7 cellular contexts compared by ENCODE assay signal in the genomic region with DNA sequence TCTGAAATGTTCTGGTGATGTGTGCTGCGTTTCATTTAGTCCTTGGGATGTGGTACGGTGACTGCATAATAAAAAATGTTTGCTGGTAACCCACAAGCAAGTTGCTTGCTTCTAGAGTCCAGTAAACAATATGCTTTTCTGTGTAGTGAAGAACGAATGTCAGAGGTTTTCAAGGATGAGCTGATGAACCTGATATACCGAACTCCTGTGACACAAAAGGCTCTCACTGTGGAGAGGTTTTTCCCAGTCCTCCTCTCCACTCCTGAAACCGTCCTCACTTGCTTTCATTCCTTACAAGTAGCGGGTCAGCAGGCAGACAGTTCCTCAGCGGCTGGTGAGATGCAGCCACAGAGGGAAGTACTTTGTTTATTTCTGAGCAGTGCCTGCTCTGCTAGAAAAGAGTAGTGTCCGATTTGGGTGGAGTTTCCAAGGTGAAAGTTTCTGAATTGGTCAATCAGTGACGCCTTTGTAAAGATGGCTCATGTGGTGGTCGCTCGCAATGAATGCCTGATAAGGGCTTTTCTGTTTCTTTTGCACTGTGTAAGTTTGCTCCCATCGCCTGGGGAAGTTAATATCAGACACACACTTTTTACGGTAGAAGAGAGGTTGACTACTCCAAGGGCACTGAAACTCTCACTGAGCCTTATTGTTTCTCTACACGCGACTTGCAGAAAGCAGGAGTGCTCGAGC. TPM values are rescaled to one million over a fixed set of nuclear protein-coding genes. Genes with fewer than 3 reads are reported as not detected.
A peak's percentile ranks its signal among the peaks of the same experiment; 100 is the strongest.
DNase-seq lines count a peak whose midpoint lies in the region; ATAC-seq and TF ChIP-seq lines count a peak whose summit lies in the region.

No MANE protein-coding gene starts in this region.

- POLR2A ChIA-PET in T-cell (lab: Charles Lee) = no interaction called here
- POLR2A ChIA-PET in naive thymus-derived CD4-positive, alpha-beta T cell (lab: Charles Lee) = interaction anchor here (0.6 kb wide), 1 partner anchor 45 kb away, joined by 3 read pairs; no protein-coding TSS in a partner anchor

- H3K4me1 ChIP-seq in naive thymus-derived CD4-positive, alpha-beta T cell (ENCODE audit: control insufficient read depth in 2 of 2, insufficient read depth in 2 of 2, low read length in 2 of 2) = peaks cover 6 to 26% of the 10 kb centered on the region in 2 donors

- ATAC-seq in HG02981 (IDR thresholded peaks at IDR 0.05; ENCODE audit: unreplicated experiment) = peak; percentile 20
- ATAC-seq in T-cell (replicated peaks in 1 of 4) = no peak
- no peak for ATAC-seq in naive thymus-derived CD4-positive, alpha-beta T cell
- no peak for ATAC-seq in GM19324 (IDR thresholded peaks at IDR 0.05; ENCODE audit: low FRiP score, unreplicated experiment)

- peak overlapping the region; percentile 5 for H3K27ac ChIP-seq in epithelial cell of prostate
- H3K27ac ChIP-seq in naive thymus-derived CD4-positive, alpha-beta T cell (ENCODE audit: low read depth, low read length) = peak overlapping the region; percentile 46

- DNase-seq in T-cell = peak in 1 of 34 experiments; percentile 17
- no peak for DNase-seq in epithelial cell of prostate (ENCODE audit: low read depth, low spot score)
- no peak for DNase-seq in naive thymus-derived CD4-positive, alpha-beta T cell
- no peak for DNase-seq in activated CD4-positive, CD25-positive, alpha-beta regulatory T cell treated with anti-CD3 and anti-CD28 coated beads, Interleukin-2, amount 50 U/mL, for 72 hours

- H3K9me3 ChIP-seq in naive thymus-derived CD4-positive, alpha-beta T cell (ENCODE audit: control insufficient read depth in 2 of 3, low read length in 3 of 3) = no peaks in the 10 kb centered on the region

- peaks cover 59 to 72% (median 63%) of the 10 kb centered on the region in 3 donors for H3K4me1 Mint-ChIP-seq in T-cell
- peaks cover 45 to 76% (median 66%) of the 10 kb centered on the region in 7 donors for H3K4me1 Mint-ChIP-seq in naive thymus-derived CD4-positive, alpha-beta T cell

- no peaks in the 10 kb centered on the region for H3K27me3 ChIP-seq in naive thymus-derived CD4-positive, alpha-beta T cell (ENCODE audit: control insufficient read depth in 2 of 2, insufficient read depth in 2 of 2, low read length in 2 of 2)

- H3K27me3 Mint-ChIP-seq in T-cell = no peaks in the 10 kb centered on the region
- H3K27me3 Mint-ChIP-seq in naive thymus-derived CD4-positive, alpha-beta T cell = no peaks in the 10 kb centered on the region

- H3K9me3 Mint-ChIP-seq in T-cell = no peaks in the 10 kb centered on the region
- no peaks in the 10 kb centered on the region for H3K9me3 Mint-ChIP-seq in naive thymus-derived CD4-positive, alpha-beta T cell

- peak overlapping the region; percentile 92 to 96 (median 95) for H3K4me3 Mint-ChIP-seq in T-cell
- peak overlapping the region; percentile 82 to 98 (median 96) for H3K4me3 Mint-ChIP-seq in naive thymus-derived CD4-positive, alpha-beta T cell

- CTCF ChIA-PET in T-cell (lab: Charles Lee) = no interaction called here
- CTCF ChIA-PET in naive thymus-derived CD4-positive, alpha-beta T cell (lab: Charles Lee) = no interaction called here

- peaks cover 5% of the 10 kb centered on the region for H3K36me3 Mint-ChIP-seq in T-cell
- peaks cover 0 to 17% (median 4%) of the 10 kb centered on the region in 5 donors for H3K36me3 Mint-ChIP-seq in naive thymus-derived CD4-positive, alpha-beta T cell

- intact Hi-C loops in naive thymus-derived CD4-positive, alpha-beta T cell (cut with micrococcal nuclease) = loop anchor here (2.0 to 5.0 kb wide), 10 partner anchors 60 to 1448 kb away; a partner anchor contains a TSS

- TF ChIP-seq POLR2A in GM15510 (IDR thresholded peaks at IDR 0.05; ENCODE audit: borderline replicate concordance, extremely low read depth, insufficient read length) = peak; percentile 58

- H3K4me3 ChIP-seq in naive thymus-derived CD4-positive, alpha-beta T cell (ENCODE audit: low read length) = peak overlapping the region; percentile 92

- peaks cover 0 to 3% (median 0%) of the 10 kb centered on the region in 3 experiments for H3K36me3 ChIP-seq in naive thymus-derived CD4-positive, alpha-beta T cell (ENCODE audit: control insufficient read depth in 2 of 3, insufficient read depth in 3 of 3, low read length in 3 of 3)

- peak overlapping the region; percentile 84 to 96 for H3K27ac Mint-ChIP-seq in T-cell
- peak overlapping the region; percentile 78 to 98 (median 92) for H3K27ac Mint-ChIP-seq in naive thymus-derived CD4-positive, alpha-beta T cell

RNA-seq across cellular contexts. Expression of a gene that starts 3.0 kb away (rescaled TPM):
- 10 to 100 TPM; 24.8 to 36.3 (median 31.3) TPM for total RNA-seq in T-cell
- total RNA-seq in naive thymus-derived CD4-positive, alpha-beta T cell = 10 to 100 TPM; 24.2 to 70.3 (median 38.0) TPM
- polyA plus RNA-seq in naive thymus-derived CD4-positive, alpha-beta T cell = 1 to 10 TPM; 2.2 to 5.5 TPM
